9 cellular contexts compared by ENCODE assay signal in genomic region chr22:36371920-36372319, GRCh38. TPM values are rescaled to one million over a fixed set of nuclear protein-coding genes. Genes with fewer than 3 reads are reported as not detected.
A peak's percentile ranks its signal among the peaks of the same experiment; 100 is the strongest.
DNase-seq lines count a peak whose midpoint lies in the region; ATAC-seq and TF ChIP-seq lines count a peak whose summit lies in the region.
"Had no signal": no experiment of that assay in that cellular context is flagged by ENCODE, and none has a peak within 500 bp of the region (broad histone marks: within the 10 kb centered on the region; RNA-seq: fewer than 3 reads in every experiment).

No MANE protein-coding gene starts in this region.

- ATAC-seq in CD4-positive, CD25-positive, alpha-beta regulatory T cell (ENCODE audit: low read depth in 2 of 2): no peak
- ATAC-seq in GM18505 (IDR thresholded peaks at IDR 0.05; ENCODE audit: unreplicated experiment) (no peak), GM21360 (IDR thresholded peaks at IDR 0.05; ENCODE audit: unreplicated experiment) (no peak)

- intact Hi-C loops in PC-9 (cut with micrococcal nuclease; ENCODE audit: unreplicated experiment): loop anchor here (5.0 kb wide), 1 partner anchor 45 kb away; no protein-coding TSS in a partner anchor

- H3K4me1 Mint-ChIP-seq in CD4-positive, CD25-positive, alpha-beta regulatory T cell: peaks cover 42 to 96% (median 68%) of the 10 kb centered on the region in 4 donors
- peaks cover 63% of the 10 kb centered on the region for H3K4me1 Mint-ChIP-seq in progenitor cell of endocrine pancreas (ENCODE audit: low read depth)

- BruUV-seq in PC-9 (replicated peaks; lab: Mats Ljungman, UMichigan): no TSS peak

- no peaks in the 10 kb centered on the region for H3K27me3 Mint-ChIP-seq in CD4-positive, CD25-positive, alpha-beta regulatory T cell
- no peaks in the 10 kb centered on the region for H3K27me3 Mint-ChIP-seq in progenitor cell of endocrine pancreas

- H3K27ac Mint-ChIP-seq in CD4-positive, CD25-positive, alpha-beta regulatory T cell: peak overlapping the region; percentile 93 to 98 (median 94)
- peak overlapping the region; percentile 99 for H3K27ac Mint-ChIP-seq in progenitor cell of endocrine pancreas

- H3K36me3 Mint-ChIP-seq in CD4-positive, CD25-positive, alpha-beta regulatory T cell: peaks cover 20% of the 10 kb centered on the region
- no peaks in the 10 kb centered on the region for H3K36me3 Mint-ChIP-seq in progenitor cell of endocrine pancreas (ENCODE audit: insufficient read depth)

- peaks cover 100% of the 10 kb centered on the region for H3K4me1 ChIP-seq in CD4-positive, CD25-positive, alpha-beta regulatory T cell (ENCODE audit: control insufficient read depth, insufficient read depth, low read length, poor library complexity, severe bottlenecking)
- H3K4me1 ChIP-seq in PC-9 (replicated peaks; ENCODE audit: insufficient read depth): peaks cover 100% of the 10 kb centered on the region
- H3K4me1 ChIP-seq in duodenal mucosa (ENCODE audit: control insufficient read depth in 1 of 2, insufficient read depth in 2 of 2, low read length in 2 of 2): peaks cover 87 to 94% of the 10 kb centered on the region in 2 donors

- H3K79me2 ChIP-seq in PC-9 (ENCODE audit: low read depth): peaks cover 100% of the 10 kb centered on the region

- CTCF ChIA-PET in PC-9 (lab: Charles Lee): no interaction called here

- no peaks in the 10 kb centered on the region for H3K27me3 ChIP-seq in CD4-positive, CD25-positive, alpha-beta regulatory T cell (ENCODE audit: control insufficient read depth, insufficient read depth, low read length)
- H3K27me3 ChIP-seq in PC-9 (ENCODE audit: insufficient read depth, low read depth): no peaks in the 10 kb centered on the region
- no peaks in the 10 kb centered on the region for H3K27me3 ChIP-seq in duodenal mucosa (ENCODE audit: control insufficient read depth in 1 of 2, insufficient read depth in 2 of 2, low read length in 2 of 2)

- peak overlapping the region; percentile 80 to 91 (median 90) for H3K4me3 Mint-ChIP-seq in CD4-positive, CD25-positive, alpha-beta regulatory T cell
- H3K4me3 Mint-ChIP-seq in progenitor cell of endocrine pancreas (ENCODE audit: low read depth): no peak overlapping the region

- H3K27ac ChIP-seq in CD4-positive, CD25-positive, alpha-beta regulatory T cell (ENCODE audit: insufficient read depth, low read length, poor library complexity, severe bottlenecking): peak overlapping the region; percentile 96
- H3K27ac ChIP-seq in PC-9 (peak overlapping the region; percentile 78), duodenal mucosa (ENCODE audit: low read depth, low read length) (peak overlapping the region; percentile 48)

- peak overlapping the region in 1 of 2 donors; percentile 54 for H3K9ac ChIP-seq in duodenal mucosa (ENCODE audit: low read depth in 1 of 2, low read length in 2 of 2)

- H3K9me3 ChIP-seq in CD4-positive, CD25-positive, alpha-beta regulatory T cell (ENCODE audit: control insufficient read depth in 2 of 2, low read length in 2 of 2): no peaks in the 10 kb centered on the region
- H3K9me3 ChIP-seq in PC-9 (ENCODE audit: insufficient read depth, low read depth) (no peaks in the 10 kb centered on the region), duodenal mucosa (ENCODE audit: control insufficient read depth in 1 of 2, low read length in 2 of 2) (no peaks in the 10 kb centered on the region)

- POLR2A ChIA-PET in PC-9 (lab: Charles Lee; ENCODE audit: unreplicated experiment): interaction anchor here (0.6 kb wide), 2 partner anchors 15 to 186 kb away, joined by 4 to 12 read pairs; no protein-coding TSS in a partner anchor

- H3K9me2 ChIP-seq in PC-9 (ENCODE audit: insufficient read depth): no peaks in the 10 kb centered on the region

- no peak for TF ChIP-seq POLR2A in GM18505 (IDR thresholded peaks at IDR 0.05; ENCODE audit: borderline replicate concordance, extremely low read depth, insufficient read depth, insufficient read length)

- no peak for TF ChIP-seq CTCF in PC-9 (conservative IDR thresholded peaks at IDR 0.05)
- no peak for TF ChIP-seq CTCF in progenitor cell of endocrine pancreas (IDR thresholded peaks at IDR 0.05; ENCODE audit: unreplicated experiment)

- peak overlapping the region; percentile 82 for H3K4me3 ChIP-seq in CD4-positive, CD25-positive, alpha-beta regulatory T cell (ENCODE audit: low read depth, low read length)
- no peak overlapping the region for H3K4me3 ChIP-seq in PC-9
- H3K4me3 ChIP-seq in duodenal mucosa (ENCODE audit: low read depth in 1 of 2, low read length in 2 of 2): no peak overlapping the region

- peak overlapping the region; percentile 74 for H3K4me2 ChIP-seq in PC-9

- H4K20me1 ChIP-seq in PC-9 (ENCODE audit: insufficient read depth): peaks cover 76% of the 10 kb centered on the region

- no peak overlapping the region for H2AFZ ChIP-seq in PC-9

- H3K9me3 Mint-ChIP-seq in CD4-positive, CD25-positive, alpha-beta regulatory T cell: no peaks in the 10 kb centered on the region
- no peaks in the 10 kb centered on the region for H3K9me3 Mint-ChIP-seq in progenitor cell of endocrine pancreas (ENCODE audit: low read depth)

- peaks cover 96% of the 10 kb centered on the region for H3F3A ChIP-seq in PC-9 (ENCODE audit: insufficient read depth, low read depth)

- peaks cover 17% of the 10 kb centered on the region for H3K36me3 ChIP-seq in CD4-positive, CD25-positive, alpha-beta regulatory T cell (ENCODE audit: control insufficient read depth, insufficient read depth, low read length)
- H3K36me3 ChIP-seq in PC-9 (ENCODE audit: low read depth): peaks cover 26% of the 10 kb centered on the region
- peaks cover 6 to 11% of the 10 kb centered on the region in 2 donors for H3K36me3 ChIP-seq in duodenal mucosa (ENCODE audit: control insufficient read depth in 1 of 2, insufficient read depth in 2 of 2, low read length in 2 of 2)

- peak in 1 of 3 donors; percentile 53 for DNase-seq in CD4-positive, CD25-positive, alpha-beta regulatory T cell
- DNase-seq in PC-9: no peak
- DNase-seq in progenitor cell of endocrine pancreas (ENCODE audit: low spot score, unreplicated experiment): no peak
- no peak for DNase-seq in GOT3 (lab: John Stamatoyannopoulos, UW)
- DNase-seq in HK-2 (ENCODE audit: unreplicated experiment): no peak
- DNase-seq: NCI-H526 had no signal

RNA-seq across cellular contexts. Expression of gene MYH9, which starts 15.8 kb away (rescaled TPM):
- total RNA-seq in CD4-positive, CD25-positive, alpha-beta regulatory T cell: 1,341 TPM
- polyA plus RNA-seq in CD4-positive, CD25-positive, alpha-beta regulatory T cell: 10 to 100 TPM; 80.0 to 98.9 (median 93.4) TPM
- total RNA-seq in PC-9 (2021) (758 and 776 TPM in 2 replicates), progenitor cell of endocrine pancreas (299 and 306 TPM in 2 replicates)
